ENCODE assay signal across 18 cellular contexts in the genomic region with DNA sequence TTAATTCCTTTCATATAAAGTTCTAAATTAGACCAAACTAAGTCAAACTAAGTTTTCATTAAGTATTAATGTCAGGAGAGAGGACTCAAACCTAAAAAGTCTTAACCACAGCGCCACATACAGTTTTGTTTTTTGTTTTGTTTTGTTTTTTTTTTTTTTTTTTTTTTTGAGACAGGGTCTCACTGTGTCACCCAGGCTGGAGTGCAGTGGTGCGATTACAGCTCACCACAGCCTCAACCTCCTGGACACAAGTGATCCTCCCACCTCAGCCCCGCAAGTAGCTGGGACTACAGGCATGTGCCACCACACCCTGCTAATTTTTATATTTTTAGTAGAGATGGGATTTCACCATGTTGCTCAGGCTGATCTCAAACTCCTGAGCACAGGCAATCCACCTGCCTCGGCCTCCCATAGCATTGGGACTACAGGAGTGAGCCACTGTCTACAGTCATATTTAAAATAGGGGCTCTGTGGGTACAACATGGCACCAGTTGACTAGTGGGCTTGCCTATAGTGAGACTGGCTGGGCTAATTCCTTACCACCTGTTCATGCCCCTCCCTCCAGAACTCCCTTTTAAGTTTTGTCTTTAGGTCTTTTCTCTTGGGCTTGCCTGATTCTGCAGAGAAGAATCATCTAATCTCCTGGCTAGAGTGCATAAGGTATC.
DNase-seq lines count a peak whose midpoint lies in the region; ATAC-seq, FAIRE-seq and TF ChIP-seq lines count a peak whose summit lies in the region.
"Had no signal": no experiment of that assay in that cellular context is flagged by ENCODE, and none has a peak within 500 bp of the region (broad histone marks: within the 10 kb centered on the region; RNA-seq: fewer than 3 reads in every experiment).

No MANE protein-coding gene starts in this region.

- H4K20me1 ChIP-seq in DND-41 (ENCODE audit: insufficient read depth, low read length) (peaks cover 26% of the 10 kb centered on the region; the same call in 1 of the 2 replicates), K562 (replicated peaks; ENCODE audit: control insufficient read depth, insufficient read depth, low read length) (peaks cover 4% of the 10 kb centered on the region), neural progenitor cell (ENCODE audit: low read depth) (peaks cover 81% of the 10 kb centered on the region)

- no TSS peak for BruUV-seq in K562 (replicated peaks; lab: Mats Ljungman, UMichigan)

- H3K36me3 ChIP-seq in DND-41 (ENCODE audit: insufficient read depth, low read length) (no peaks in the 10 kb centered on the region), K562 (ENCODE audit: control insufficient read depth, insufficient read depth, low read length) (no peaks in the 10 kb centered on the region), neural progenitor cell (no peaks in the 10 kb centered on the region), suprapubic skin (no peaks in the 10 kb centered on the region)
- H3K36me3 ChIP-seq: BE2C had no signal

- H3K4me3 Mint-ChIP-seq in neural progenitor cell: no peak overlapping the region
- no peak overlapping the region for H3K4me3 Mint-ChIP-seq in activated T-cell treated with anti-CD3 and anti-CD28 coated beads, Interleukin-2, amount 50 U/mL, for 24 hours

- peaks cover 53% of the 10 kb centered on the region for H3K79me2 ChIP-seq in DND-41 (ENCODE audit: insufficient read depth, low read length)
- H3K79me2 ChIP-seq in K562 (ENCODE audit: control insufficient read depth, insufficient read depth, low read length): peaks cover 45% of the 10 kb centered on the region
- peaks cover 96% of the 10 kb centered on the region for H3K79me2 ChIP-seq in neural progenitor cell (ENCODE audit: low read depth)

- H3K27ac Mint-ChIP-seq in neural progenitor cell: no peak overlapping the region
- H3K27ac Mint-ChIP-seq in activated T-cell treated with anti-CD3 and anti-CD28 coated beads, Interleukin-2, amount 50 U/mL, for 24 hours: no peak overlapping the region

- 21% methylated on average over 3 of the region's 4 CpGs for WGBS in K562 (ENCODE audit: insufficient coverage, low coverage, missing lambda C conversion rate)
- 91% methylated on average over 4 of the region's 4 CpGs for WGBS in suprapubic skin

- H3K27me3 Mint-ChIP-seq in neural progenitor cell (ENCODE audit: insufficient read depth, low read depth): no peaks in the 10 kb centered on the region
- no peaks in the 10 kb centered on the region for H3K27me3 Mint-ChIP-seq in activated T-cell treated with anti-CD3 and anti-CD28 coated beads, Interleukin-2, amount 50 U/mL, for 24 hours
- H3K27me3 Mint-ChIP-seq: CD4-positive, CD25-positive, alpha-beta regulatory T cell had no signal

- no peak for TF ChIP-seq POLR2A in K562 (conservative IDR thresholded peaks at IDR 0.05)
- TF ChIP-seq POLR2A in suprapubic skin (IDR thresholded peaks at IDR 0.05): no peak

- no peak for TF ChIP-seq RAD21 in K562 (CRISPR knock-in tag; conservative IDR thresholded peaks at IDR 0.05 in 1 of 2, IDR thresholded peaks at IDR 0.05 in 1 of 2)

- H3K9ac ChIP-seq in DND-41 (ENCODE audit: low read depth, low read length): no peak overlapping the region
- H3K9ac ChIP-seq in K562 (ENCODE audit: insufficient read depth in 1 of 2, low read depth in 2 of 2, low read length in 2 of 2): no peak overlapping the region
- no peak overlapping the region for H3K9ac ChIP-seq in neural progenitor cell
- H3K9ac ChIP-seq: GM23248 had no signal

- in situ Hi-C loops in K562 (cut with MboI): no loop called here

- no peaks in the 10 kb centered on the region for H3K9me3 Mint-ChIP-seq in neural progenitor cell
- no peaks in the 10 kb centered on the region for H3K9me3 Mint-ChIP-seq in activated T-cell treated with anti-CD3 and anti-CD28 coated beads, Interleukin-2, amount 50 U/mL, for 24 hours
- H3K9me3 Mint-ChIP-seq: CD4-positive, CD25-positive, alpha-beta regulatory T cell had no signal

- intact Hi-C loops in K562 (cut with micrococcal nuclease): no loop called here

- no peak for FAIRE-seq in K562 (lab: Jason Lieb, UNC)
- FAIRE-seq: A204.1 had no signal

- H3F3A ChIP-seq in neural progenitor cell (ENCODE audit: low read depth): peaks cover 7% of the 10 kb centered on the region

- peaks cover 9% of the 10 kb centered on the region for H3K4me1 Mint-ChIP-seq in neural progenitor cell
- peaks cover 57% of the 10 kb centered on the region for H3K4me1 Mint-ChIP-seq in activated T-cell treated with anti-CD3 and anti-CD28 coated beads, Interleukin-2, amount 50 U/mL, for 24 hours (ENCODE audit: low read depth)

- H3K36me3 Mint-ChIP-seq in neural progenitor cell: peaks cover 4% of the 10 kb centered on the region
- H3K36me3 Mint-ChIP-seq in activated T-cell treated with anti-CD3 and anti-CD28 coated beads, Interleukin-2, amount 50 U/mL, for 24 hours (ENCODE audit: low read depth): peaks cover 1% of the 10 kb centered on the region

- TF ChIP-seq EP300 in K562 (IDR thresholded peaks at IDR 0.05; ENCODE audit: low read length) (no peak), suprapubic skin (IDR thresholded peaks at IDR 0.05) (no peak)

- no peak for TF ChIP-seq CTCF in DND-41 (IDR thresholded peaks at IDR 0.05; ENCODE audit: borderline replicate concordance, extremely low read depth, low read length, poor library complexity, severe bottlenecking)
- no peak for TF ChIP-seq CTCF in K562 (IDR thresholded peaks at IDR 0.05 in 2 of 3, conservative IDR thresholded peaks at IDR 0.05 in 1 of 3; ENCODE audit: insufficient read depth in 2 of 3, low read depth in 1 of 3, low read length in 3 of 3)
- no peak for TF ChIP-seq CTCF in neural progenitor cell (IDR thresholded peaks at IDR 0.05)
- no peak for TF ChIP-seq CTCF in suprapubic skin (IDR thresholded peaks at IDR 0.05)

- 0 out of 3 replicates have a peak, but pooled peaks have one; percentile 40 for ATAC-seq in DND-41 (ENCODE audit: insufficient read depth, low read depth)
- peak; percentile 56 for ATAC-seq in HG03432 (IDR thresholded peaks at IDR 0.05; ENCODE audit: unreplicated experiment)
- ATAC-seq in K562: peak; percentile 71

- H3K4me3 ChIP-seq in DND-41 (ENCODE audit: low read depth in 1 of 2, low read length in 2 of 2) (no peak overlapping the region), K562 (no peak overlapping the region), neural progenitor cell (no peak overlapping the region), suprapubic skin (no peak overlapping the region)
- H3K4me3 ChIP-seq: GM23248, PC-9 had no signal

- no peaks in the 10 kb centered on the region for H3K27me3 ChIP-seq in DND-41 (ENCODE audit: insufficient read depth, low read length, poor library complexity)
- H3K27me3 ChIP-seq in K562 (ENCODE audit: control insufficient read depth in 2 of 2, insufficient read depth in 2 of 2, low read length in 2 of 2): no peaks in the 10 kb centered on the region
- no peaks in the 10 kb centered on the region for H3K27me3 ChIP-seq in neural progenitor cell
- no peaks in the 10 kb centered on the region for H3K27me3 ChIP-seq in suprapubic skin
- H3K27me3 ChIP-seq: BE2C had no signal

- H2AFZ ChIP-seq in DND-41 (ENCODE audit: low read depth, low read length) (no peak overlapping the region), K562 (ENCODE audit: low read depth, low read length) (no peak overlapping the region), neural progenitor cell (replicated peaks) (no peak overlapping the region)
- H2AFZ ChIP-seq: GM23248, PC-9 had no signal

- H3K9me1 ChIP-seq in K562 (ENCODE audit: control insufficient read depth, insufficient read depth, low read length): no peaks in the 10 kb centered on the region

- CTCF ChIA-PET in K562 (lab: Yijun Ruan, JAX; ENCODE audit: low intra/inter-chr PET ratio): no interaction called here

- H3K9me3 ChIP-seq in DND-41 (ENCODE audit: insufficient read depth, low read length, severe bottlenecking) (no peaks in the 10 kb centered on the region), K562 (replicated peaks; ENCODE audit: control insufficient read depth, insufficient read depth, low read depth, low read length) (no peaks in the 10 kb centered on the region), neural progenitor cell (ENCODE audit: low read depth) (no peaks in the 10 kb centered on the region), suprapubic skin (no peaks in the 10 kb centered on the region)
- H3K9me3 ChIP-seq: BE2C, Caco-2 had no signal

- POLR2A ChIA-PET in K562 (lab: Yijun Ruan, JAX): interaction anchor here (0.6 to 0.7 kb wide), 5 partner anchors 14 to 1251 kb away, joined by 3 to 4 read pairs (median 3); no protein-coding TSS in a partner anchor

- no peak for DNase-seq in DND-41
- DNase-seq in K562 (ENCODE audit: extremely low read depth in 1 of 4, low spot score in 3 of 4): peak in 1 of 4 experiments; percentile 23
- no peak for DNase-seq in neural progenitor cell (ENCODE audit: low spot score)
- no peak for DNase-seq in activated T-cell treated with anti-CD3 and anti-CD28 coated beads, Interleukin-2, amount 50 U/mL, for 24 hours
- no peak for DNase-seq in DMS153 (lab: John Stamatoyannopoulos, UW)
- no peak for DNase-seq in DMS79 treated with DMSO at 0.1 percent for 48 hours (lab: John Stamatoyannopoulos, UW)
- no peak for DNase-seq in suprapubic skin (ENCODE audit: low spot score in 2 of 2)
- DNase-seq: BE2C; Caco-2; CD4-positive, CD25-positive, alpha-beta regulatory T cell; GM23248; HCEC 1CT; NCI-H1694 treated with DMSO at 0.1 percent for 48 hours; NCI-H2107; NCI-H2227 treated with DMSO at 0.1 percent for 48 hours; PC-9 had no signal

- no peak overlapping the region for H3K27ac ChIP-seq in DND-41 (ENCODE audit: low read length)
- H3K27ac ChIP-seq in K562 (ENCODE audit: extremely low read depth, low read depth, low read length): no peak overlapping the region
- H3K27ac ChIP-seq in neural progenitor cell: peak overlapping the region; percentile 65
- no peak overlapping the region for H3K27ac ChIP-seq in suprapubic skin
- H3K27ac ChIP-seq: GM23248, PC-9 had no signal

- H3K4me1 ChIP-seq in DND-41 (ENCODE audit: insufficient read depth, low read length) (no peaks in the 10 kb centered on the region), K562 (replicated peaks in 1 of 2; ENCODE audit: control insufficient read depth in 2 of 2, insufficient read depth in 2 of 2, low read length in 2 of 2) (peaks cover 0 to 10% of the 10 kb centered on the region in 2 experiments; a peak in 4 of 5 replicates), neural progenitor cell (peaks cover 24% of the 10 kb centered on the region), suprapubic skin (peaks cover 35% of the 10 kb centered on the region)

- H3K4me2 ChIP-seq in DND-41 (ENCODE audit: insufficient read depth, low read length) (no peak overlapping the region), K562 (ENCODE audit: insufficient read depth, low read length) (no peak overlapping the region; the same call in 1 of the 2 replicates), neural progenitor cell (peak overlapping the region; percentile 48)
- H3K4me2 ChIP-seq: PC-9 had no signal

TF ChIP-seq in K562, 482 proteins besides CTCF, POLR2A, EP300 and RAD21:
- TF ChIP-seq ZBTB7A (IDR thresholded peaks at IDR 0.05; ENCODE audit: borderline replicate concordance, control insufficient read depth, low read depth, low read length): no peak
TF ChIP-seq in K562: peak in this region for 0.
